ENCODE assay signal across 8 cellular contexts in genomic region chr15:90872481-90873184, GRCh38. TPM values are rescaled to one million over a fixed set of nuclear protein-coding genes. Genes with fewer than 3 reads are reported as not detected.
A peak's percentile ranks its signal among the peaks of the same experiment; 100 is the strongest.
DNase-seq lines count a peak whose midpoint lies in the region; ATAC-seq, FAIRE-seq and TF ChIP-seq lines count a peak whose summit lies in the region.

No MANE protein-coding gene starts in this region.

- no peak for FAIRE-seq in pancreas (lab: Jason Lieb, UNC)

- peak overlapping the region; percentile 100 for H3K27ac Mint-ChIP-seq in activated T-cell treated with anti-CD3 and anti-CD28 coated beads, Interleukin-2, amount 50 U/mL, for 72 hours

- peak; percentile 72 to 74 for ATAC-seq in activated T-cell treated with anti-CD3 and anti-CD28 coated beads, Interleukin-2, amount 50 U/mL, for 72 hours (replicated peaks in 1 of 2)
- ATAC-seq in pancreas = peak; percentile 40 to 66 (median 50)
- ATAC-seq in HG03469 (IDR thresholded peaks at IDR 0.05; ENCODE audit: unreplicated experiment) = no peak
- ATAC-seq in HG03159 (IDR thresholded peaks at IDR 0.05; ENCODE audit: unreplicated experiment) = no peak
- ATAC-seq in GM21528 (IDR thresholded peaks at IDR 0.05; ENCODE audit: low FRiP score, unreplicated experiment) = no peak

- peaks cover 73% of the 10 kb centered on the region for H3K4me1 Mint-ChIP-seq in activated T-cell treated with anti-CD3 and anti-CD28 coated beads, Interleukin-2, amount 50 U/mL, for 72 hours (ENCODE audit: low read depth)

- peaks cover 14 to 47% (median 27%) of the 10 kb centered on the region in 3 donors for H3K4me1 ChIP-seq in pancreas

- H3K9me3 Mint-ChIP-seq in activated T-cell treated with anti-CD3 and anti-CD28 coated beads, Interleukin-2, amount 50 U/mL, for 72 hours = no peaks in the 10 kb centered on the region

- TF ChIP-seq CTCF in GM12875 (IDR thresholded peaks at IDR 0.05; ENCODE audit: borderline replicate concordance, insufficient read depth, low read depth, low read length) (no peak), LNCaP clone FGC (IDR thresholded peaks at IDR 0.05; ENCODE audit: control insufficient read depth, extremely low read depth, insufficient read depth) (no peak), pancreas (IDR thresholded peaks at IDR 0.05) (no peak)

- no peaks in the 10 kb centered on the region for H3K9me3 ChIP-seq in pancreas

- DNase-seq in LNCaP clone FGC (ENCODE audit: low read depth) (no peak), germinal center (ENCODE audit: low spot score) (peak; percentile 29), pancreas (peak in 4 of 6 donors; percentile 45 to 72 (median 60))
- DNase-seq in activated T-cell treated with anti-CD3 and anti-CD28 coated beads, Interleukin-2, amount 50 U/mL, for 72 hours = peak; percentile 74 to 76

- H3K36me3 Mint-ChIP-seq in activated T-cell treated with anti-CD3 and anti-CD28 coated beads, Interleukin-2, amount 50 U/mL, for 72 hours (ENCODE audit: insufficient read depth in 2 of 2) = peaks cover 36 to 48% of the 10 kb centered on the region in 2 donors

- intact Hi-C loops in pancreas (cut with DNase I) = no loop called here

- no peaks in the 10 kb centered on the region for H3K27me3 ChIP-seq in pancreas

- H3K4me3 Mint-ChIP-seq in activated T-cell treated with anti-CD3 and anti-CD28 coated beads, Interleukin-2, amount 50 U/mL, for 72 hours = peak overlapping the region; percentile 90 to 98

- H3K27ac ChIP-seq in pancreas = peak overlapping the region; percentile 86 to 96 (median 92)

- WGBS in pancreas, 2 donors = 6 to 10% methylated on average over 12 of the region's 12 CpGs

- peaks cover 10 to 22% (median 18%) of the 10 kb centered on the region in 3 donors for H3K36me3 ChIP-seq in pancreas

- peak overlapping the region; percentile 80 for H3K4me3 ChIP-seq in GM12875 (ENCODE audit: low read depth, low read length)
- H3K4me3 ChIP-seq in LNCaP clone FGC (ENCODE audit: low read depth, low read length) = peak overlapping the region; percentile 67
- peak overlapping the region; percentile 77 to 93 (median 88) for H3K4me3 ChIP-seq in pancreas

- H3K27me3 Mint-ChIP-seq in activated T-cell treated with anti-CD3 and anti-CD28 coated beads, Interleukin-2, amount 50 U/mL, for 72 hours (ENCODE audit: low read depth) = no peaks in the 10 kb centered on the region

RNA-seq across cellular contexts. Expression of gene FURIN, which starts 4.2 kb away (rescaled TPM):
- 100 to 1,000 TPM; 604 to 721 TPM for total RNA-seq in activated T-cell treated with anti-CD3 and anti-CD28 coated beads, Interleukin-2, amount 50 U/mL, for 72 hours
- total RNA-seq in pancreas = 100 to 1,000 TPM in 3 of 6 donors, 10 to 100 TPM in 3; 50.3 to 106 (median 98.8) TPM
- polyA plus RNA-seq in pancreas = 10 to 100 TPM; 52.5 to 67.7 TPM

RNA-seq across cellular contexts. Expression of gene FES, which starts 11.7 kb away (rescaled TPM):
- total RNA-seq in activated T-cell treated with anti-CD3 and anti-CD28 coated beads, Interleukin-2, amount 50 U/mL, for 72 hours = 10 to 100 TPM; 68.3 to 81.5 TPM
- total RNA-seq in pancreas = 10 to 100 TPM in 1 of 6 donors, 1 to 10 TPM in 5; 3.9 to 23.0 (median 8.6) TPM
- polyA plus RNA-seq in pancreas = 10 to 100 TPM; 24.4 to 26.5 TPM

RNA-seq across cellular contexts. Expression of gene MAN2A2, which starts 30.5 kb away (rescaled TPM):
- total RNA-seq in activated T-cell treated with anti-CD3 and anti-CD28 coated beads, Interleukin-2, amount 50 U/mL, for 72 hours = 100 to 1,000 TPM; 159 to 190 TPM
- total RNA-seq in pancreas = 10 to 100 TPM; 56.6 to 88.2 (median 67.7) TPM
- 100 to 1,000 TPM in 1 of 2 donors, 10 to 100 TPM in 1; 57.2 to 118 TPM for polyA plus RNA-seq in pancreas

RNA-seq across cellular contexts. Expression of gene HDDC3, which starts 59.7 kb away (rescaled TPM):
- total RNA-seq in activated T-cell treated with anti-CD3 and anti-CD28 coated beads, Interleukin-2, amount 50 U/mL, for 72 hours = 10 to 100 TPM; 37.6 to 53.7 TPM
- 10 to 100 TPM; 10.3 to 17.6 (median 13.3) TPM for total RNA-seq in pancreas
- polyA plus RNA-seq in pancreas = 10 to 100 TPM; 16.6 to 20.9 TPM

Comparison
In these comparisons a context has a peak if more than half of its experiments do, and no peak if none do; other contexts are left out.
1. ATAC-seq: peak in activated T-cell treated with anti-CD3 and anti-CD28 coated beads, Interleukin-2, amount 50 U/mL, for 72 hours (2 of 2) and pancreas (4 of 4); none in HG03469 (single experiment), HG03159 (single experiment) and GM21528 (single experiment).
2. RNA of gene FURIN, which starts 4.2 kb away (total RNA-seq): 604 to 721 TPM in activated T-cell treated with anti-CD3 and anti-CD28 coated beads, Interleukin-2, amount 50 U/mL, for 72 hours; 50.3 to 106 TPM in pancreas; every median in the first group is over 4 times any median in the second.
3. Peak in every context shown above with its lines, with median percentiles within 50 percentile points of each other: H3K4me3 ChIP-seq.